ENCODE assay signal across 9 cellular contexts in the genomic region with DNA sequence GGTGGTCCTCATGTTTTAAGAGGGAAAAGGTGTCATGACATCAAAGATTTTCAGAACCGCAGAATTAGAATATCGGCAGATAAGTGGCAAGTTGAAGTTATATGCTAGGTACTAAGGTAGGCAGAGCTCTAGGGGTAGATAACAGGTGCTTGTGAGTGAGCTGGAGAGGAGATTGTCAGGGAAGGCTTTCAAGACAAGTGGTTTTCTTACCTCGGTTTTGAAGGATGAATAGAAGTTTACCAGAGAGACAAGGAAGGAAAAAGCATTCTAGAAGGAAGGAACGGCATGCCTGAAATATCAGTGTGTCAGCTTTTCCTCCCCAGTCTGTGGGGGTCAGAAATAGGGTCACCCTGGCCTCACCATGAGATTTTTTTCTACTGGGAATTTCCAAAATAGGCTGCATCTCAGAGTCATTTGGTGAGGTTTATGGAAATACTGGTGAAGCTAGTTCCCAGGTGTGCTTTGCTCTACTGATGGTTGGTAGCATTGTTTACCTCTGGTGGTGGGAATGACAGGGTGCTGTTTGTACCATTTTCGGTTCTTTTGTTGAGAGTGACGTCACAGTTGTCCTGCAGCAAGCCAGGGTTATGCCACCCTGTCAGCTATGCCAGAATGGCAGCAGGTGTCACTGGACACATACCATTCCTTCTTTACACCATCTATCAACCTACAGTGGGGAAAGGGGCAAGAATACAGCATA.
DNase-seq lines count a peak whose midpoint lies in the region; ATAC-seq lines count a peak whose summit lies in the region.
"Had no signal": no experiment of that assay in that cellular context is flagged by ENCODE, and none has a peak within 500 bp of the region (broad histone marks: within the 10 kb centered on the region; RNA-seq: fewer than 3 reads in every experiment).

No MANE protein-coding gene starts in this region.

- H4K5ac ChIP-seq in mesendoderm (ENCODE audit: low read length) = no peak overlapping the region

- H3K23ac ChIP-seq in mesendoderm (ENCODE audit: low read length) = no peak overlapping the region

- H3K36me3 Mint-ChIP-seq in IgD-negative memory B cell = no peaks in the 10 kb centered on the region

- H3K36me3 ChIP-seq in subcutaneous abdominal adipose tissue (ENCODE audit: control insufficient read depth in 5 of 5, insufficient read depth in 5 of 5, low read length in 5 of 5) (no peaks in the 10 kb centered on the region), mesendoderm (ENCODE audit: control insufficient read depth, insufficient read depth, low read length) (no peaks in the 10 kb centered on the region)

- H3K27ac ChIP-seq in epithelial cell of prostate = peak overlapping the region; percentile 86
- peak overlapping the region; percentile 82 for H3K27ac ChIP-seq in subcutaneous abdominal adipose tissue (ENCODE audit: low read depth, low read length)
- H3K27ac ChIP-seq in mesendoderm (ENCODE audit: low read depth, low read length) = no peak overlapping the region

- H3K4me1 ChIP-seq in subcutaneous abdominal adipose tissue (ENCODE audit: control insufficient read depth in 5 of 5, insufficient read depth in 5 of 5, low read length in 5 of 5) = peaks cover 0 to 28% (median 20%) of the 10 kb centered on the region in 5 donors
- peaks cover 8% of the 10 kb centered on the region for H3K4me1 ChIP-seq in mesendoderm (ENCODE audit: control insufficient read depth, low read depth, low read length)

- no peak overlapping the region for H3K56ac ChIP-seq in mesendoderm (ENCODE audit: low read length)

- no peak overlapping the region for H4K8ac ChIP-seq in mesendoderm (ENCODE audit: low read depth, low read length)

- H2BK120ac ChIP-seq in mesendoderm (ENCODE audit: low read depth, low read length) = no peak overlapping the region

- H3K27ac Mint-ChIP-seq in IgD-negative memory B cell = peak overlapping the region in 2 of 3 donors; percentile 21 to 25

- intact Hi-C loops in Right ventricle myocardium inferior (cut with DNase I) (loop anchor here (5.0 kb wide), 2 partner anchors 34 to 111 kb away; a partner anchor contains a TSS), cardiac septum (cut with DNase I) (loop anchor here (5.0 kb wide), 1 partner anchor 126 kb away; no protein-coding TSS in a partner anchor)

- H3K9me3 ChIP-seq in subcutaneous abdominal adipose tissue (ENCODE audit: control insufficient read depth in 5 of 5, low read length in 5 of 5) = peaks cover 0 to 6% (median 5%) of the 10 kb centered on the region in 5 donors

- H3K9ac ChIP-seq in subcutaneous abdominal adipose tissue (ENCODE audit: low read length in 5 of 5) = no peak overlapping the region
- H3K9ac ChIP-seq in mesendoderm (ENCODE audit: low read length) = no peak overlapping the region

- no peak overlapping the region for H2BK15ac ChIP-seq in mesendoderm (replicated peaks; ENCODE audit: low read depth)

- DNase-seq in Right ventricle myocardium inferior (ENCODE audit: missing footprints) (no peak), cardiac septum (ENCODE audit: low spot score) (no peak), epithelial cell of prostate (ENCODE audit: low read depth, low spot score) (no peak), HK-2 (ENCODE audit: unreplicated experiment) (no peak), DMS79 treated with DMSO at 0.1 percent for 48 hours (lab: John Stamatoyannopoulos, UW) (no peak), mesendoderm (no peak)
- DNase-seq: erythroblast had no signal

- WGBS in mesendoderm (ENCODE audit: extremely low coverage, insufficient coverage, low lambda C conversion rate) = no CpG with 5 or more reads among the region's 6 CpGs

- peak; percentile 53 for ATAC-seq in Right ventricle myocardium inferior

- peaks cover 14 to 31% (median 28%) of the 10 kb centered on the region in 3 donors for H3K4me1 Mint-ChIP-seq in IgD-negative memory B cell

- H3K27me3 ChIP-seq in subcutaneous abdominal adipose tissue (ENCODE audit: control insufficient read depth in 5 of 5, insufficient read depth in 4 of 5, low read length in 5 of 5) (no peaks in the 10 kb centered on the region), mesendoderm (ENCODE audit: insufficient read depth, low read length, poor library complexity) (no peaks in the 10 kb centered on the region)

- no peaks in the 10 kb centered on the region for H3K79me2 ChIP-seq in mesendoderm (ENCODE audit: control insufficient read depth, insufficient read depth, low read length)

- no peaks in the 10 kb centered on the region for H3K27me3 Mint-ChIP-seq in IgD-negative memory B cell

- peaks cover 0 to 5% (median 3%) of the 10 kb centered on the region in 3 donors for H3K9me3 Mint-ChIP-seq in IgD-negative memory B cell

- H3K4me3 ChIP-seq in subcutaneous abdominal adipose tissue (ENCODE audit: low read depth in 1 of 5, low read length in 5 of 5) = no peak overlapping the region
- no peak overlapping the region for H3K4me3 ChIP-seq in mesendoderm (ENCODE audit: low read length)

- H3K4ac ChIP-seq in mesendoderm (ENCODE audit: low read depth, low read length) = no peak overlapping the region

- peaks cover 11% of the 10 kb centered on the region for H3K79me1 ChIP-seq in mesendoderm (ENCODE audit: low read length)

- H3K4me2 ChIP-seq in mesendoderm (ENCODE audit: low read length) = no peak overlapping the region

- H3K4me3 Mint-ChIP-seq in IgD-negative memory B cell = no peak overlapping the region

- no peak overlapping the region for H3K18ac ChIP-seq in mesendoderm (ENCODE audit: low read length)

- H2AK5ac ChIP-seq in mesendoderm (ENCODE audit: low read length) = no peak overlapping the region

- no peak overlapping the region for H2BK5ac ChIP-seq in mesendoderm (ENCODE audit: low read length)
